Comparison of ENCODE assay signal across 8 cellular contexts in genomic region chr14:74018704-74019407, GRCh38. TPM values are rescaled to one million over a fixed set of nuclear protein-coding genes. Genes with fewer than 3 reads are reported as not detected.
DNase-seq lines count a peak whose midpoint lies in the region; ATAC-seq and TF ChIP-seq lines count a peak whose summit lies in the region.

A gene with protein sequence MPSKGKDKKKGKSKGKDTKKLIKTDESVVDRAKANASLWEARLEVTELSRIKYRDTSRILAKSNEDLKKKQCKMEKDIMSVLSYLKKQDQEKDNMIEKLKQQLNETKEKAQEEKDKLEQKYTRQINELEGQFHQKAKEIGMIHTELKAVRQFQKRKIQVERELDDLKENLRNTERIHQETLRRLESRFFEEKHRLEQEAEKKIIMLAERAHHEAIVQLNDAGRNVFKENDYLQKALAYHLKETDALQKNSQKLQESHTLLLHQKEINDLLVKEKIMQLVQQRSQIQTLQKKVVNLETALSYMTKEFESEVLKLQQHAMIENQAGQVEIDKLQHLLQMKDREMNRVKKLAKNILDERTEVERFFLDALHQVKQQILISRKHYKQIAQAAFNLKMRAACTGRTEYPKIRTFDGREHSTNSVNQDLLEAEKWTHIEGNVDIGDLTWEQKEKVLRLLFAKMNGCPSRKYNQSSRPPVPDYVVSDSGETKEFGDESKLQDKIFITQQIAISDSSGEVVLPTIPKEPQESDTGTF (plus strand): TSS chr14:74019349. CDS start chr14:74019479, 130 bp downstream.
A gene with protein sequence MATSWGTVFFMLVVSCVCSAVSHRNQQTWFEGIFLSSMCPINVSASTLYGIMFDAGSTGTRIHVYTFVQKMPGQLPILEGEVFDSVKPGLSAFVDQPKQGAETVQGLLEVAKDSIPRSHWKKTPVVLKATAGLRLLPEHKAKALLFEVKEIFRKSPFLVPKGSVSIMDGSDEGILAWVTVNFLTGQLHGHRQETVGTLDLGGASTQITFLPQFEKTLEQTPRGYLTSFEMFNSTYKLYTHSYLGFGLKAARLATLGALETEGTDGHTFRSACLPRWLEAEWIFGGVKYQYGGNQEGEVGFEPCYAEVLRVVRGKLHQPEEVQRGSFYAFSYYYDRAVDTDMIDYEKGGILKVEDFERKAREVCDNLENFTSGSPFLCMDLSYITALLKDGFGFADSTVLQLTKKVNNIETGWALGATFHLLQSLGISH (minus strand): TSS chr14:74019288. CDS start chr14:73988102, 31,186 bp downstream.

- H3K36me3 Mint-ChIP-seq in type B pancreatic cell: no peaks in the 10 kb centered on the region

- peak within 1 kb of the TSS; percentile 95 for H3K4me3 Mint-ChIP-seq in type B pancreatic cell

- peaks cover 0 to 11% (median 0%) of the 10 kb centered on the region in 9 donors for H3K36me3 ChIP-seq in heart right ventricle

- H3K27ac Mint-ChIP-seq in type B pancreatic cell: peak within 1 kb of the TSS; percentile 99

- intact Hi-C loops in heart right ventricle (cut with DNase I) (no loop called here), posterior vena cava (cut with DNase I) (loop anchor here in 1 of 2 donors (1.0 kb wide), 1 partner anchor 17 kb away; no protein-coding TSS in a partner anchor)

- H3K27me3 Mint-ChIP-seq in type B pancreatic cell: no peaks in the 10 kb centered on the region

- peak within 1 kb of the TSS; percentile 94 for H3K27ac ChIP-seq in adipose tissue (ENCODE audit: low read depth, low read length)
- peak within 1 kb of the TSS; percentile 91 to 99 (median 98) for H3K27ac ChIP-seq in heart right ventricle

- no peaks in the 10 kb centered on the region for H3K4me1 Mint-ChIP-seq in type B pancreatic cell (ENCODE audit: unreplicated experiment)

- ATAC-seq in HG02642 (IDR thresholded peaks at IDR 0.05; ENCODE audit: poor library complexity, unreplicated experiment) (peak; percentile 94), heart right ventricle (peak; percentile 95 to 99 (median 98))

- TF ChIP-seq CTCF in GM10266 (IDR thresholded peaks at IDR 0.05; ENCODE audit: control insufficient read depth, insufficient read depth, low read depth, missing control alignments) (no peak), heart right ventricle (IDR thresholded peaks at IDR 0.05) (peak in 1 of 9 donors; percentile 23), type B pancreatic cell (conservative IDR thresholded peaks at IDR 0.05) (peak; percentile 15)

- no peaks in the 10 kb centered on the region for H3K9me3 Mint-ChIP-seq in type B pancreatic cell

- peak within 1 kb of the TSS; percentile 72 to 98 (median 90) for H3K4me3 ChIP-seq in heart right ventricle

- H3K9me3 ChIP-seq in heart right ventricle: no peaks in the 10 kb centered on the region

- DNase-seq in GM10266 (ENCODE audit: extremely low spot score) (peak; percentile 94), NCI-H1105 treated with DMSO at 0.1 percent for 48 hours (lab: John Stamatoyannopoulos, UW) (peak; percentile 82), SW480 (ENCODE audit: low spot score) (peak; percentile 87), heart right ventricle (peak; percentile 82 to 90), posterior vena cava (ENCODE audit: low spot score) (peak; percentile 95), type B pancreatic cell (ENCODE audit: extremely low spot score, unreplicated experiment) (peak; percentile 89)

- H3K27me3 ChIP-seq in heart right ventricle: no peaks in the 10 kb centered on the region

- WGBS in adipose tissue, 3 donors: 0 to 1% (median 1%) methylated on average over 61 to 86 of the region's 86 CpGs
- WGBS in heart right ventricle, 2 donors: 0 to 1% methylated on average over 62 to 86 of the region's 86 CpGs

- H3K4me1 ChIP-seq in heart right ventricle: peaks cover 0 to 17% (median 12%) of the 10 kb centered on the region in 9 donors

RNA-seq across cellular contexts. Expression of the first gene that starts in this region (rescaled TPM):
- 1 to 10 TPM; 1.6 to 7.6 (median 2.4) TPM for polyA plus RNA-seq in adipose tissue
- total RNA-seq in heart right ventricle: 1 to 10 TPM; 1.8 to 5.9 (median 3.4) TPM
- 1 to 10 TPM; 3.1 to 5.4 TPM for polyA plus RNA-seq in heart right ventricle
- 1 to 10 TPM; 6.8 to 7.2 TPM for total RNA-seq in posterior vena cava
- 6.6 and 9.0 TPM in 2 replicates for total RNA-seq in type B pancreatic cell (ENCODE audit: low replicate concordance)

RNA-seq across cellular contexts. Expression of the second gene that starts in this region (rescaled TPM):
- 1 to 10 TPM; 4.6 to 8.0 (median 6.5) TPM for polyA plus RNA-seq in adipose tissue
- total RNA-seq in heart right ventricle: 1 to 10 TPM; 6.5 to 10.0 (median 8.2) TPM
- polyA plus RNA-seq in heart right ventricle: 1 to 10 TPM; 3.8 to 5.8 TPM
- total RNA-seq in posterior vena cava: 10 to 100 TPM; 10.6 to 12.2 TPM
- 22.2 and 25.8 TPM in 2 replicates for total RNA-seq in type B pancreatic cell (ENCODE audit: low replicate concordance)

Comparison
In these comparisons a context has a peak if more than half of its experiments do, and no peak if none do; other contexts are left out.
1. Peak in every context shown above with its lines: DNase-seq, ATAC-seq, H3K4me3 ChIP-seq and H3K27ac ChIP-seq.